ENCODE assay signal across 8 cellular contexts in genomic region chr2:152466041-152466440, GRCh38.
A peak's percentile ranks its signal among the peaks of the same experiment; 100 is the strongest.
DNase-seq lines count a peak whose midpoint lies in the region; ATAC-seq and TF ChIP-seq lines count a peak whose summit lies in the region.

No MANE protein-coding gene starts in this region.

- no peak overlapping the region for H3K4me3 Mint-ChIP-seq in activated B cell treated with CpG ODN at 0.5 μM for 24 hours
- no peak overlapping the region for H3K4me3 Mint-ChIP-seq in endothelial cell (ENCODE audit: unreplicated experiment)

- ATAC-seq in HG03432 (IDR thresholded peaks at IDR 0.05; ENCODE audit: unreplicated experiment) (peak; percentile 46), activated B cell treated with CpG ODN at 0.5 μM for 24 hours (ENCODE audit: low read depth) (peak; percentile 49), HG02763 (IDR thresholded peaks at IDR 0.05; ENCODE audit: unreplicated experiment) (no peak)

- POLR2A ChIA-PET in activated B cell treated with CpG ODN at 0.5 μM for 24 hours (lab: Charles Lee), result no interaction called here

- H3K4me1 Mint-ChIP-seq in activated B cell treated with CpG ODN at 0.5 μM for 24 hours, result peaks cover 63% of the 10 kb centered on the region
- peaks cover 27% of the 10 kb centered on the region for H3K4me1 Mint-ChIP-seq in endothelial cell (ENCODE audit: unreplicated experiment)

- H3K9me3 Mint-ChIP-seq in activated B cell treated with CpG ODN at 0.5 μM for 24 hours (no peaks in the 10 kb centered on the region), endothelial cell (ENCODE audit: unreplicated experiment) (no peaks in the 10 kb centered on the region)

- H3K27me3 ChIP-seq in neutrophil (no peaks in the 10 kb centered on the region), H7 (ENCODE audit: control insufficient read depth, insufficient read depth, low read length) (no peaks in the 10 kb centered on the region)

- H3K27ac ChIP-seq in neutrophil, result peak overlapping the region; percentile 91

- no peaks in the 10 kb centered on the region for H3K9me3 ChIP-seq in neutrophil

- intact Hi-C loops in activated B cell treated with CpG ODN at 0.5 μM for 24 hours (cut with micrococcal nuclease), result loop anchor here (2.0 to 5.0 kb wide), 3 partner anchors 36 to 146 kb away; no protein-coding TSS in a partner anchor

- peaks cover 51% of the 10 kb centered on the region in 2 experiments for H3K4me1 ChIP-seq in neutrophil (ENCODE audit: control insufficient read depth in 1 of 2, insufficient read depth in 1 of 2, low read depth in 1 of 2, low read length in 1 of 2)

- CTCF ChIA-PET in activated B cell treated with CpG ODN at 0.5 μM for 24 hours (lab: Charles Lee), result interaction anchor here (1.0 kb wide), 1 partner anchor 11 kb away, joined by 3 read pairs; no protein-coding TSS in a partner anchor

- H3K27ac Mint-ChIP-seq in activated B cell treated with CpG ODN at 0.5 μM for 24 hours (peak overlapping the region; percentile 73), endothelial cell (ENCODE audit: unreplicated experiment) (no peak overlapping the region)

- DNase-seq in activated B cell treated with CpG ODN at 0.5 μM for 24 hours (no peak), endothelial cell (ENCODE audit: low spot score) (no peak), NCI-H1092 treated with DMSO at 0.1 percent for 48 hours (lab: John Stamatoyannopoulos, UW) (no peak), H7 (no peak)

- 0 out of 3 replicates have a peak, but pooled peaks have one; percentile 6 for TF ChIP-seq CTCF in GM12872 (IDR thresholded peaks at IDR 0.05; ENCODE audit: insufficient read depth, low read depth, low read length)
- no peak for TF ChIP-seq CTCF in activated B cell treated with CpG ODN at 0.5 μM for 24 hours (IDR thresholded peaks at IDR 0.05)
- TF ChIP-seq CTCF in neutrophil (IDR thresholded peaks at IDR 0.05), result no peak
- TF ChIP-seq CTCF in endothelial cell (IDR thresholded peaks at IDR 0.05; ENCODE audit: unreplicated experiment), result no peak

- no peaks in the 10 kb centered on the region for H3K36me3 ChIP-seq in neutrophil
- no peaks in the 10 kb centered on the region for H3K36me3 ChIP-seq in H7 (replicated peaks; ENCODE audit: control insufficient read depth, insufficient read depth, low read length)

- H3K27me3 Mint-ChIP-seq in activated B cell treated with CpG ODN at 0.5 μM for 24 hours (no peaks in the 10 kb centered on the region), endothelial cell (ENCODE audit: unreplicated experiment) (no peaks in the 10 kb centered on the region)

- no peaks in the 10 kb centered on the region for H3K36me3 Mint-ChIP-seq in activated B cell treated with CpG ODN at 0.5 μM for 24 hours (ENCODE audit: low read depth)
- no peaks in the 10 kb centered on the region for H3K36me3 Mint-ChIP-seq in endothelial cell (ENCODE audit: low read depth, unreplicated experiment)

- H3K4me3 ChIP-seq in neutrophil (ENCODE audit: low read depth in 1 of 2, low read length in 1 of 2) (peak overlapping the region in 1 of 2 experiments; percentile 43), H7 (ENCODE audit: insufficient read depth, low read depth, low read length) (no peak overlapping the region)
